Comparison of ENCODE assay signal across 1 cellular context in the genomic region with DNA sequence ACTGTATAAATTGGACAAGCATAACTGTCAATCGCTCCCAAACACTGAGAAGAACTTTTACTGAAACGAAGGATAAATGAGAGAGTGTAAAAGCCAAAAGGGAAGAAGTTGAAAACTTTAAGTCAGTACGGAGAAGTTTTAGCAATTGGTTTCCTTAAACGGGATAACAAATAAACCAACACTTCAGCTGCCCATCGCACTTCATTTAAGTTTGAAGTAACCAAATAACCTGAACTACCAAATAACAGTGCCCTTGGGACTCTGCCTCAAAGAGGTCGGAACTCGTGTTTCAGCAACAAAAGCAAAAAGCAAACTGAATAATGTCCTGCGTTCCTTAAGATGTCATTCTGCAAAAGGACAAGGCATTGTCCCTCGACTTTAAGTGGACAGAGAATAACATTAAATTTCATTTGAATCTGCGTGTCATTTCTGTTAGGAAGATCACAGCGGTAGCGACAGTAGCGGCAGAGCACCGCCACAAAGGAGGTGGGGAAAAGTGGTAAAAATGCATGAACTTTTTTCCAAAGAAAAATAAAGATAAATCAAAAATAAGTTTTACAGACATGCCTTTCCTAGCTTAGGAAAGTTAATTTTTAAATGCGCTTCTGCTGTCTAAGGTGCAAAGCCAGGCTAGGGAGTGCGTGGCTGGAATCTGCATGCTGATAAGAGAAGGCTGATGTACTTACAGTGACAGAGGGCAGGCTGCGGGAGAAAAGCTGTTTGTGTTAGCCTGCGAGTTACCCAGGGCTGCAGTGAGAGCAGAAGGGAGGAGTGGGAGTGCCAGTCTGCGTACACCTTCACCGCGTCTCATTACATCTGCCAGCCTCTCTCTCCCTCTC.
TF ChIP-seq lines count a peak whose summit lies in the region.

No MANE protein-coding gene starts in this region.

TF ChIP-seq in WTC11, 78 proteins besides CTCF, POLR2A, EP300 and RAD21 (continued from another document):
- TF ChIP-seq, protein P1, sequence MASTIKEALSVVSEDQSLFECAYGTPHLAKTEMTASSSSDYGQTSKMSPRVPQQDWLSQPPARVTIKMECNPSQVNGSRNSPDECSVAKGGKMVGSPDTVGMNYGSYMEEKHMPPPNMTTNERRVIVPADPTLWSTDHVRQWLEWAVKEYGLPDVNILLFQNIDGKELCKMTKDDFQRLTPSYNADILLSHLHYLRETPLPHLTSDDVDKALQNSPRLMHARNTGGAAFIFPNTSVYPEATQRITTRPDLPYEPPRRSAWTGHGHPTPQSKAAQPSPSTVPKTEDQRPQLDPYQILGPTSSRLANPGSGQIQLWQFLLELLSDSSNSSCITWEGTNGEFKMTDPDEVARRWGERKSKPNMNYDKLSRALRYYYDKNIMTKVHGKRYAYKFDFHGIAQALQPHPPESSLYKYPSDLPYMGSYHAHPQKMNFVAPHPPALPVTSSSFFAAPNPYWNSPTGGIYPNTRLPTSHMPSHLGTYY (CRISPR knock-in tag; IDR thresholded peaks at IDR 0.05) = no peak
- no peak for TF ChIP-seq CREM (CRISPR knock-in tag; IDR thresholded peaks at IDR 0.05)
- no peak for TF ChIP-seq OVOL2 (CRISPR knock-in tag; IDR thresholded peaks at IDR 0.05; ENCODE audit: borderline replicate concordance)
- no peak for TF ChIP-seq NR3C1 (CRISPR knock-in tag; conservative IDR thresholded peaks at IDR 0.05; ENCODE audit: low read depth)
- TF ChIP-seq ZNF219 (CRISPR knock-in tag; IDR thresholded peaks at IDR 0.05; ENCODE audit: borderline replicate concordance) = no peak
- TF ChIP-seq AR (CRISPR knock-in tag; IDR thresholded peaks at IDR 0.05) = no peak
- TF ChIP-seq TP53 (CRISPR knock-in tag; IDR thresholded peaks at IDR 0.05) = no peak
- TF ChIP-seq FOXK1 (CRISPR knock-in tag; IDR thresholded peaks at IDR 0.05) = no peak
